ENCODE assay signal across 1 cellular context in the genomic region with DNA sequence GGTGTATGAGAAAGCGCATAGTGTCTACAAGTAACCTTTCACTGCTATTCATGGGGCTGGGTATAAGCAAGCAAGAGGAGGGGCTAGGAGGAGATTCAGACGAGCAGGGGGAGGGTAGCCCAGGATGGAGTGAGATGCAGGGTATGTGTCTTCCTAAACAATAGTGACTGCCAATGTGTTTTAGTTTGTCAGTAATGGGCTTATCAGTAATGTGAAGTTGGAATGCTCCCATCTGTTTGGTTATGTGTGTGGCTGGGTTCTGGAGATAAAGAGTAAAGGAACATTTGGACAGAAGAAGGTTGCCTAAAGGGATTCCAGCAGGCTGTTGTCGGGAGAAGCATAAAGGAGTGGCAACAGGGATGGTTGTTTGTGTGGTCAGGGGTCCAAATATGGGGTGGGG.
A peak's percentile ranks its signal among the peaks of the same experiment; 100 is the strongest.
TF ChIP-seq lines count a peak whose summit lies in the region.
"Not testable (repeated sequence)": the region's sequence is repeated elsewhere in the genome, so short reads cannot be mapped to it uniquely, and the experiment has no call there.

No MANE protein-coding gene starts in this region.

TF ChIP-seq in K562, 482 proteins besides CTCF, POLR2A, EP300 and RAD21 (continued from another document):
- TF ChIP-seq, protein P1, sequence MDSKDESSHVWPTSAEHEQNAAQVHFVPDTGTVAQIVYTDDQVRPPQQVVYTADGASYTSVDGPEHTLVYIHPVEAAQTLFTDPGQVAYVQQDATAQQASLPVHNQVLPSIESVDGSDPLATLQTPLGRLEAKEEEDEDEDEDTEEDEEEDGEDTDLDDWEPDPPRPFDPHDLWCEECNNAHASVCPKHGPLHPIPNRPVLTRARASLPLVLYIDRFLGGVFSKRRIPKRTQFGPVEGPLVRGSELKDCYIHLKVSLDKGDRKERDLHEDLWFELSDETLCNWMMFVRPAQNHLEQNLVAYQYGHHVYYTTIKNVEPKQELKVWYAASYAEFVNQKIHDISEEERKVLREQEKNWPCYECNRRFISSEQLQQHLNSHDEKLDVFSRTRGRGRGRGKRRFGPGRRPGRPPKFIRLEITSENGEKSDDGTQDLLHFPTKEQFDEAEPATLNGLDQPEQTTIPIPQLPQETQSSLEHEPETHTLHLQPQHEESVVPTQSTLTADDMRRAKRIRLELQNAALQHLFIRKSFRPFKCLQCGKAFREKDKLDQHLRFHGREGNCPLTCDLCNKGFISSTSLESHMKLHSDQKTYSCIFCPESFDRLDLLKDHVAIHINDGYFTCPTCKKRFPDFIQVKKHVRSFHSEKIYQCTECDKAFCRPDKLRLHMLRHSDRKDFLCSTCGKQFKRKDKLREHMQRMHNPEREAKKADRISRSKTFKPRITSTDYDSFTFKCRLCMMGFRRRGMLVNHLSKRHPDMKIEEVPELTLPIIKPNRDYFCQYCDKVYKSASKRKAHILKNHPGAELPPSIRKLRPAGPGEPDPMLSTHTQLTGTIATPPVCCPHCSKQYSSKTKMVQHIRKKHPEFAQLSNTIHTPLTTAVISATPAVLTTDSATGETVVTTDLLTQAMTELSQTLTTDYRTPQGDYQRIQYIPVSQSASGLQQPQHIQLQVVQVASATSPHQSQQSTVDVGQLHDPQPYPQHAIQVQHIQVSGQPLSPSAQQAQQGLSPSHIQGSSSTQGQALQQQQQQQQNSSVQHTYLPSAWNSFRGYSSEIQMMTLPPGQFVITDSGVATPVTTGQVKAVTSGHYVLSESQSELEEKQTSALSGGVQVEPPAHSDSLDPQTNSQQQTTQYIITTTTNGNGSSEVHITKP (IDR thresholded peaks at IDR 0.05; ENCODE audit: partially characterized antibody), result peak; percentile 7
- TF ChIP-seq PKNOX1 (IDR thresholded peaks at IDR 0.05) (peak; percentile 56), THRB (CRISPR knock-in tag; conservative IDR thresholded peaks at IDR 0.05) (0 out of 2 replicates have a peak, but pooled peaks have one; percentile 3), HLTF (IDR thresholded peaks at IDR 0.05) (peak; percentile 88; the same call in 1 of the 2 replicates), ZKSCAN1 (IDR thresholded peaks at IDR 0.05; ENCODE audit: low read depth, low read length) (0 out of 2 replicates have a peak, but pooled peaks have one; percentile 24), NCOA1 (IDR thresholded peaks at IDR 0.05; ENCODE audit: low read depth) (peak; percentile 73; the same call in 1 of the 2 replicates), FOSL1 (tag; conservative IDR thresholded peaks at IDR 0.05) (0 out of 2 replicates have a peak, but pooled peaks have one; percentile 17), LEF1 (IDR thresholded peaks at IDR 0.05) (peak; percentile 80), DMBX1 (CRISPR knock-in tag; IDR thresholded peaks at IDR 0.05; ENCODE audit: borderline replicate concordance) (0 out of 2 replicates have a peak, but pooled peaks have one; percentile 35), ARID1B (IDR thresholded peaks at IDR 0.05) (peak; percentile 98), TCF3 (CRISPR knock-in tag; IDR thresholded peaks at IDR 0.05) (peak; percentile 97), MTA2 (IDR thresholded peaks at IDR 0.05; ENCODE audit: low read depth) (peak; percentile 97), CREM (IDR thresholded peaks at IDR 0.05; ENCODE audit: low read depth) (peak; percentile 41; the same call in 1 of the 2 replicates), TBL1XR1 (IDR thresholded peaks at IDR 0.05; ENCODE audit: low read length in 2 of 2) (peak in 1 of 2 experiments; percentile 58; a peak in 1 of 4 replicates), MEIS2 (IDR thresholded peaks at IDR 0.05; ENCODE audit: partially characterized antibody) (peak; percentile 36), TEAD1 (CRISPR knock-in tag; IDR thresholded peaks at IDR 0.05) (peak; percentile 80 to 81; a peak in 2 of 4 replicates), FOXM1 (IDR thresholded peaks at IDR 0.05; ENCODE audit: low read depth) (peak; percentile 90), STAT5A (IDR thresholded peaks at IDR 0.05; ENCODE audit: borderline replicate concordance, low read length) (peak; percentile 83), SMAD3 (CRISPR knock-in tag; conservative IDR thresholded peaks at IDR 0.05) (0 out of 2 replicates have a peak, but pooled peaks have one; percentile 8), FOXK2 (conservative IDR thresholded peaks at IDR 0.05 in 1 of 2, IDR thresholded peaks at IDR 0.05 in 1 of 2; ENCODE audit: low read depth in 2 of 2) (peak in 1 of 2 experiments; percentile 64; a peak in 2 of 4 replicates), ZNF584 (CRISPR knock-in tag; IDR thresholded peaks at IDR 0.05; ENCODE audit: low read depth) (0 out of 2 replicates have a peak, but pooled peaks have one; percentile 47), CTBP1 (IDR thresholded peaks at IDR 0.05; ENCODE audit: borderline replicate concordance) (peak; percentile 93), KDM1A (IDR thresholded peaks at IDR 0.05) (peak; percentile 62 to 86; a peak in 3 of 4 replicates), TRIM24 (IDR thresholded peaks at IDR 0.05) (peak; percentile 94 to 96), MLLT1 (IDR thresholded peaks at IDR 0.05) (peak; percentile 36 to 62; a peak in 2 of 4 replicates)
- TF ChIP-seq, protein P2, sequence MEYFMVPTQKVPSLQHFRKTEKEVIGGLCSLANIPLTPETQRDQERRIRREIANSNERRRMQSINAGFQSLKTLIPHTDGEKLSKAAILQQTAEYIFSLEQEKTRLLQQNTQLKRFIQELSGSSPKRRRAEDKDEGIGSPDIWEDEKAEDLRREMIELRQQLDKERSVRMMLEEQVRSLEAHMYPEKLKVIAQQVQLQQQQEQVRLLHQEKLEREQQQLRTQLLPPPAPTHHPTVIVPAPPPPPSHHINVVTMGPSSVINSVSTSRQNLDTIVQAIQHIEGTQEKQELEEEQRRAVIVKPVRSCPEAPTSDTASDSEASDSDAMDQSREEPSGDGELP (CRISPR knock-in tag; IDR thresholded peaks at IDR 0.05; ENCODE audit: borderline replicate concordance), result peak; percentile 66
- TF ChIP-seq FOXM1 (CRISPR knock-in tag; IDR thresholded peaks at IDR 0.05; ENCODE audit: low read depth), result not testable (repeated sequence)
- TF ChIP-seq, protein P3, sequence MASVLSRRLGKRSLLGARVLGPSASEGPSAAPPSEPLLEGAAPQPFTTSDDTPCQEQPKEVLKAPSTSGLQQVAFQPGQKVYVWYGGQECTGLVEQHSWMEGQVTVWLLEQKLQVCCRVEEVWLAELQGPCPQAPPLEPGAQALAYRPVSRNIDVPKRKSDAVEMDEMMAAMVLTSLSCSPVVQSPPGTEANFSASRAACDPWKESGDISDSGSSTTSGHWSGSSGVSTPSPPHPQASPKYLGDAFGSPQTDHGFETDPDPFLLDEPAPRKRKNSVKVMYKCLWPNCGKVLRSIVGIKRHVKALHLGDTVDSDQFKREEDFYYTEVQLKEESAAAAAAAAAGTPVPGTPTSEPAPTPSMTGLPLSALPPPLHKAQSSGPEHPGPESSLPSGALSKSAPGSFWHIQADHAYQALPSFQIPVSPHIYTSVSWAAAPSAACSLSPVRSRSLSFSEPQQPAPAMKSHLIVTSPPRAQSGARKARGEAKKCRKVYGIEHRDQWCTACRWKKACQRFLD (CRISPR knock-in tag; IDR thresholded peaks at IDR 0.05), result peak; percentile 61; the same call in 1 of the 2 replicates
